ENCODE assay signal across 10 cellular contexts in the genomic region with DNA sequence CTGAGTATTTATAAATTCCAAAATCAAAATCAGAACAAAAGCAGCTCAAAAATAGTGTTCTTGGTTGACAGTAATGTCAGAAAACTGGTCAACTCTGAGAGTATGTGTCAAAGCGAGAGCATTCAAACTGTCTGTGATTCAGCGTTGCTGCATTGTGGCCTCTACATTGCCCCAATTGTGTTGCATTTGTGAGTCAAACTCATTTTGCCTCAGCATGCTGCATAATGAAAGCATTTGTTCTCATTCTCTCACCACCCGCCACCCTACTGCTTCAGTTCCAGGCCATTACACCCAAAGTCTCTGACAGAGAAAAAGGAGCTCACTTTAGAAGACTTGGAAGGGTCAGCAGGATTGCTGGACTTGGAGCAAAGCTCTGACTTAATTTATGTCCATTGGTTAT.
DNase-seq lines count a peak whose midpoint lies in the region; ATAC-seq, FAIRE-seq and TF ChIP-seq lines count a peak whose summit lies in the region.
"Had no signal": no experiment of that assay in that cellular context is flagged by ENCODE, and none has a peak within 500 bp of the region (broad histone marks: within the 10 kb centered on the region; RNA-seq: fewer than 3 reads in every experiment).

No MANE protein-coding gene starts in this region.

- H3K27ac ChIP-seq in foreskin keratinocyte (no peak overlapping the region), small intestine (ENCODE audit: low read depth in 1 of 2, low read length in 1 of 2) (no peak overlapping the region)

- H3K4me1 ChIP-seq in foreskin keratinocyte = peaks cover 5% of the 10 kb centered on the region
- no peaks in the 10 kb centered on the region for H3K4me1 ChIP-seq in small intestine (ENCODE audit: control insufficient read depth in 2 of 2, insufficient read depth in 1 of 2, low read depth in 1 of 2, low read length in 1 of 2)

- FAIRE-seq in small intestine (lab: Jason Lieb, UNC) = no peak

- no peaks in the 10 kb centered on the region for H3K36me3 Mint-ChIP-seq in T-helper 17 cell (ENCODE audit: low read depth)
- H3K36me3 Mint-ChIP-seq: T-cell had no signal

- H3K27me3 ChIP-seq in foreskin keratinocyte (no peaks in the 10 kb centered on the region), small intestine (ENCODE audit: control insufficient read depth in 2 of 2, insufficient read depth in 2 of 2, low read length in 2 of 2) (no peaks in the 10 kb centered on the region)

- no peak overlapping the region for H3K27ac Mint-ChIP-seq in T-helper 17 cell
- H3K27ac Mint-ChIP-seq: IgD-negative memory B cell, T-cell had no signal

- WGBS in small intestine, 3 donors = 71 to 89% (median 84%) methylated on average over 3 of the region's 3 CpGs

- no peaks in the 10 kb centered on the region for H3K4me1 Mint-ChIP-seq in T-helper 17 cell
- H3K4me1 Mint-ChIP-seq: IgD-negative memory B cell, T-cell had no signal

- peak; percentile 35 to 63 for DNase-seq in foreskin keratinocyte
- no peak for DNase-seq in sciatic nerve (ENCODE audit: low spot score)
- DNase-seq in GM19238 (ENCODE audit: insufficient read length, low spot score) = no peak
- DNase-seq in small intestine = no peak
- DNase-seq in T-helper 17 cell = no peak
- no peak for DNase-seq in KG1 (lab: John Stamatoyannopoulos, UW)
- DNase-seq: T-cell had no signal

- H3K4me3 Mint-ChIP-seq in T-helper 17 cell = no peak overlapping the region
- H3K4me3 Mint-ChIP-seq: IgD-negative memory B cell, T-cell had no signal

- intact Hi-C loops in sciatic nerve (cut with DNase I) = no loop called here

- no peaks in the 10 kb centered on the region for H3K9me3 ChIP-seq in small intestine (ENCODE audit: control insufficient read depth, low read depth)
- no peaks in the 10 kb centered on the region for H3K9me3 ChIP-seq in T-helper 17 cell (ENCODE audit: control insufficient read depth, low read length, poor library complexity, severe bottlenecking)

- ATAC-seq in GM19395 (IDR thresholded peaks at IDR 0.05; ENCODE audit: unreplicated experiment) (peak; percentile 59), HG03565 (IDR thresholded peaks at IDR 0.05; ENCODE audit: unreplicated experiment) (peak; percentile 54), foreskin keratinocyte (peak; percentile 84), sciatic nerve (peak; percentile 75), T-helper 17 cell (no peak)
- ATAC-seq: T-cell had no signal

- H3K4me3 ChIP-seq in small intestine (ENCODE audit: low read depth in 1 of 2, low read length in 2 of 2) = no peak overlapping the region

- H3K36me3 ChIP-seq in small intestine (ENCODE audit: control insufficient read depth in 2 of 2, insufficient read depth in 2 of 2, low read length in 2 of 2) = no peaks in the 10 kb centered on the region

- TF ChIP-seq CTCF in foreskin keratinocyte (conservative IDR thresholded peaks at IDR 0.05) = no peak

- peaks cover 43% of the 10 kb centered on the region for H3K27me3 Mint-ChIP-seq in T-helper 17 cell
- H3K27me3 Mint-ChIP-seq: IgD-negative memory B cell had no signal

Comparison
In these comparisons a context has a peak if more than half of its experiments do, and no peak if none do; other contexts are left out.
1. DNase-seq: peak in foreskin keratinocyte (2 of 2); none in sciatic nerve (single experiment), GM19238 (single experiment), small intestine (single experiment), T-helper 17 cell (0 of 3) and KG1 (single experiment).